In the genomic region with DNA sequence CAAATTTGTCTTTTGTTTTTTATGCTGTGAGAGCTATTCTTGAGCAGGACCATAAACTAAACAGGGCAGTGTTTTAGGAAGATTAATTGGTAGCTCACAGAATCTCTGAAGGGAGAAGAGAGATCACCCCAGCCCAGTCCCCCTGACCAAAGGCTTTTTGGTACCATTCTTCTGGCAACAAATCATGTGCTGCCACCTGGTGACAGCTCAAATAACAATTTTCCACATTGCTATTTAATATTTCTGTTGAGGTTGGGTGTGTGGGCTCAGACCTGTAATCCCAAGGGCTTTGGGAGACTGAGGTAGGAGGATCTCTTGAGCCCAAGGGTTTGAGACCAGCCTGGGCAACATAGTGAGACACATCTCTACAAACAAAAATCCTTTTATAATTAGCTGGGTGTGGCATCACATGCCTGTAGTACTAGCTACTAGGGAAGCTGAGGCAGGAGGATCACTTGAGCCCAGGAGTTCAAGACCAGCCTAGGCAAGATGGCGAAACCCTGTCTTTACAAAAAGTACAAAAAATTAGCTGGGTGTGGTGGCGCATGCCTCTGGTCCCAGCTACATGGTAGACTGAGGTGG, we compare ENCODE assay signal across 8 cellular contexts. TPM values are rescaled to one million over a fixed set of nuclear protein-coding genes. Genes with fewer than 3 reads are reported as not detected.
DNase-seq lines count a peak whose midpoint lies in the region; ATAC-seq and TF ChIP-seq lines count a peak whose summit lies in the region.

No MANE protein-coding gene starts in this region.

- H3K27ac ChIP-seq in CD4-positive, CD25-positive, alpha-beta regulatory T cell (ENCODE audit: insufficient read depth, low read length, poor library complexity, severe bottlenecking), result no peak overlapping the region
- no peak overlapping the region for H3K27ac ChIP-seq in GM23248

- H3K4me1 ChIP-seq in CD4-positive, CD25-positive, alpha-beta regulatory T cell (ENCODE audit: control insufficient read depth, insufficient read depth, low read length, poor library complexity, severe bottlenecking), result peaks cover 22% of the 10 kb centered on the region
- H3K4me1 ChIP-seq in GM23248 (ENCODE audit: insufficient read depth), result peaks cover 4% of the 10 kb centered on the region; the same call in 1 of the 2 replicates

- H3K27me3 ChIP-seq in CD4-positive, CD25-positive, alpha-beta regulatory T cell (ENCODE audit: control insufficient read depth, insufficient read depth, low read length), result no peaks in the 10 kb centered on the region
- H3K27me3 ChIP-seq in GM23248 (replicated peaks; ENCODE audit: insufficient read depth), result no peaks in the 10 kb centered on the region

- 50 to 52% methylated on average over 2 of the region's 2 CpGs for WGBS in GM23248 (ENCODE audit: low coverage in 1 of 2, low lambda C conversion rate in 2 of 2, missing lambda C conversion rate in 2 of 2), 2 experiments

- peaks cover 5 to 12% (median 9%) of the 10 kb centered on the region in 4 donors for H3K4me1 Mint-ChIP-seq in CD4-positive, CD25-positive, alpha-beta regulatory T cell

- H3K27ac Mint-ChIP-seq in CD4-positive, CD25-positive, alpha-beta regulatory T cell, result peak overlapping the region in 1 of 3 donors; percentile 39

- H4K20me1 ChIP-seq in GM23248 (ENCODE audit: insufficient read depth), result no peaks in the 10 kb centered on the region

- no peak for ATAC-seq in CD4-positive, CD25-positive, alpha-beta regulatory T cell (ENCODE audit: low read depth in 2 of 2)
- no peak for ATAC-seq in GM18870 (IDR thresholded peaks at IDR 0.05; ENCODE audit: unreplicated experiment)

- in situ Hi-C loops in GM23248 (cut with MboI), result loop anchor here (5.0 to 10.0 kb wide), 2 partner anchors 146 to 478 kb away; partner anchors contain the start of genes HECTD3 and UROD

- no peaks in the 10 kb centered on the region for H3K9me3 Mint-ChIP-seq in CD4-positive, CD25-positive, alpha-beta regulatory T cell

- H2AFZ ChIP-seq in GM23248, result no peak overlapping the region

- H3K36me3 ChIP-seq in CD4-positive, CD25-positive, alpha-beta regulatory T cell (ENCODE audit: control insufficient read depth, insufficient read depth, low read length), result no peaks in the 10 kb centered on the region
- H3K36me3 ChIP-seq in GM23248 (ENCODE audit: low read depth), result no peaks in the 10 kb centered on the region

- H3K9me3 ChIP-seq in CD4-positive, CD25-positive, alpha-beta regulatory T cell (ENCODE audit: control insufficient read depth in 2 of 2, low read length in 2 of 2), result no peaks in the 10 kb centered on the region
- no peaks in the 10 kb centered on the region for H3K9me3 ChIP-seq in GM23248 (ENCODE audit: low read depth)

- no peak overlapping the region for H3K4me3 ChIP-seq in CD4-positive, CD25-positive, alpha-beta regulatory T cell (ENCODE audit: low read depth, low read length)
- H3K4me3 ChIP-seq in GM23248 (no peak overlapping the region), fibroblast of mammary gland (ENCODE audit: control insufficient read depth, low read depth, low read length) (no peak overlapping the region)

- no peaks in the 10 kb centered on the region for H3K9me2 ChIP-seq in GM23248 (ENCODE audit: insufficient read depth)

- DNase-seq in CD4-positive, CD25-positive, alpha-beta regulatory T cell, result peak; percentile 39 to 74 (median 62)
- DNase-seq in GM23248 (peak; percentile 62), NCI-H526 treated with DMSO at 0.1 percent for 48 hours (lab: John Stamatoyannopoulos, UW) (peak; percentile 59), activated T-cell treated with anti-CD3 and anti-CD28 coated beads for 4 hours (peak; percentile 50), fibroblast of mammary gland (ENCODE audit: low read depth) (peak; percentile 54), pulmonary artery endothelial cell (ENCODE audit: low read depth, low spot score) (peak; percentile 37), occipital lobe (lab: John Stamatoyannopoulos, UW) (no peak)

- no peaks in the 10 kb centered on the region for H3K36me3 Mint-ChIP-seq in CD4-positive, CD25-positive, alpha-beta regulatory T cell

- no peak overlapping the region for H3K4me2 ChIP-seq in GM23248 (ENCODE audit: unreplicated experiment)

- no peaks in the 10 kb centered on the region for H3K27me3 Mint-ChIP-seq in CD4-positive, CD25-positive, alpha-beta regulatory T cell

- H3K9ac ChIP-seq in GM23248, result no peak overlapping the region

- no peaks in the 10 kb centered on the region for H3K79me2 ChIP-seq in GM23248 (ENCODE audit: insufficient read depth)

- peak; percentile 43 for TF ChIP-seq CTCF in fibroblast of mammary gland (conservative IDR thresholded peaks at IDR 0.05; ENCODE audit: control insufficient read depth, insufficient read depth, low read depth, low read length)

- H3F3A ChIP-seq in GM23248 (ENCODE audit: insufficient read depth), result peaks cover 9% of the 10 kb centered on the region; the same call in 1 of the 2 replicates

- peak overlapping the region; percentile 32 to 94 (median 70) for H3K4me3 Mint-ChIP-seq in CD4-positive, CD25-positive, alpha-beta regulatory T cell

RNA-seq across cellular contexts. Expression of gene TESK2, which starts 2.2 kb away (rescaled TPM):
- total RNA-seq in CD4-positive, CD25-positive, alpha-beta regulatory T cell, result 5.3 TPM
- 1 to 10 TPM; 2.9 to 4.5 (median 3.7) TPM for polyA plus RNA-seq in CD4-positive, CD25-positive, alpha-beta regulatory T cell
- total RNA-seq in GM23248 (2014; rRNA removed; shearing (Covaris generic)), result 1.1 and 1.3 TPM in 2 replicates
- 1.5 and 1.8 TPM in 2 replicates for polyA plus RNA-seq in GM23248 (2016; fragmentation: Nextera tagmentation; extraction: Ambion mirVana)
- 1.5 and 2.4 TPM in 2 replicates for total RNA-seq in pulmonary artery endothelial cell
- 1.9 TPM for total RNA-seq in occipital lobe

RNA-seq across cellular contexts. Expression of gene CCDC163, which starts 6.7 kb away (rescaled TPM):
- total RNA-seq in CD4-positive, CD25-positive, alpha-beta regulatory T cell, result 0.89 TPM
- polyA plus RNA-seq in CD4-positive, CD25-positive, alpha-beta regulatory T cell, result 1 to 10 TPM; 1.9 to 8.8 (median 5.6) TPM
- 0.76 and 1.4 TPM in 2 replicates for total RNA-seq in GM23248 (2014; rRNA removed; shearing (Covaris generic))
- 1.8 TPM in 2 replicates for polyA plus RNA-seq in GM23248 (2016; fragmentation: Nextera tagmentation; extraction: Ambion mirVana)
- total RNA-seq in pulmonary artery endothelial cell, result 0.59 and 0.60 TPM in 2 replicates
- not detected for total RNA-seq in occipital lobe

RNA-seq across cellular contexts. Expression of gene MMACHC, which starts 6.9 kb away (rescaled TPM):
- 0.84 TPM for total RNA-seq in CD4-positive, CD25-positive, alpha-beta regulatory T cell
- polyA plus RNA-seq in CD4-positive, CD25-positive, alpha-beta regulatory T cell, result under 1 TPM in 3 of 4 donors, not detected in 1; 0.09 to 0.33 (median 0.14) TPM
- 2.8 and 12.9 TPM in 2 replicates for total RNA-seq in GM23248 (2014; rRNA removed; shearing (Covaris generic))
- polyA plus RNA-seq in GM23248 (2016; fragmentation: Nextera tagmentation; extraction: Ambion mirVana), result 4.4 and 4.5 TPM in 2 replicates
- 1.7 and 1.8 TPM in 2 replicates for total RNA-seq in pulmonary artery endothelial cell
- 2.2 TPM for total RNA-seq in occipital lobe

RNA-seq across cellular contexts. Expression of gene PRDX1, which starts 28.5 kb away (rescaled TPM):
- total RNA-seq in CD4-positive, CD25-positive, alpha-beta regulatory T cell, result 96.7 TPM
- 100 to 1,000 TPM; 287 to 384 (median 351) TPM for polyA plus RNA-seq in CD4-positive, CD25-positive, alpha-beta regulatory T cell
- total RNA-seq in GM23248 (2014; rRNA removed; shearing (Covaris generic)), result 462 and 474 TPM in 2 replicates
- polyA plus RNA-seq in GM23248 (2016; fragmentation: Nextera tagmentation; extraction: Ambion mirVana), result 759 and 775 TPM in 2 replicates
- total RNA-seq in pulmonary artery endothelial cell (764 and 880 TPM in 2 replicates), occipital lobe (186 TPM)

RNA-seq across cellular contexts. Expression of gene AKR1A1, which starts 57.4 kb away (rescaled TPM):
- total RNA-seq in CD4-positive, CD25-positive, alpha-beta regulatory T cell, result 53.1 TPM
- 100 to 1,000 TPM in 2 of 4 donors, 10 to 100 TPM in 2; 78.7 to 117 (median 97.0) TPM for polyA plus RNA-seq in CD4-positive, CD25-positive, alpha-beta regulatory T cell
- 76.3 and 86.9 TPM in 2 replicates for total RNA-seq in GM23248 (2014; rRNA removed; shearing (Covaris generic))
- 106 and 108 TPM in 2 replicates for polyA plus RNA-seq in GM23248 (2016; fragmentation: Nextera tagmentation; extraction: Ambion mirVana)
- total RNA-seq in pulmonary artery endothelial cell (154 and 172 TPM in 2 replicates), occipital lobe (56.1 TPM)
